9 cellular contexts compared by ENCODE assay signal in the genomic region with DNA sequence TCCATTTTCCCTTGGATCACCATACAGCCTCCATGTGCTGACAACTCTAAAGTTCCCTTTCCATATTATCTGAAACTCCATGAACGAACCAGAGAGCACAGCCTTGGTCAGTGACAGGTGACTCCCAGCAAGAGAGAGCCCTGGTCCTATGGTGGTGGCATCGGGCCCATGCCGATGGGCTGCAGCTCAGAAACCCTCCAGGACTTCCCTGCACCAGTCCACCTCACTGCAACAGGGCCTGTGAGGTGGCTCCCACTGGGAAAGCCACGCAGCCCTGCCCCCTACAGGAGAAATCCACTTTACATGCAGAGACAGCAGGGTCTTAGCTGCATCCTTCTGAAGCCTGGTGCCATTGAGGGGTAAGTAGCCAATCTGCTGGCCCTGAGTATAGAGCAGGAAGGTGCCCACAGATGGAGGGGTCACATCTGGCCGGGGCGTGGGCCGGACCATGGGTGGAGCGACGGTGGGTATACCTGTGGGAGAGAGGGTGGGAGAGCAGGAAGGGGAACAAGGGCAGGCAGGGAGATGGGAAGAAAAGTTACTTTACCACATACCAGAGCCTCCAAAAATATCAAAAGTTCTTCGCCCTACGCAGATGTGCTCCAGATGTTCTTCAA. TPM values are rescaled to one million over a fixed set of nuclear protein-coding genes. Genes with fewer than 3 reads are reported as not detected.
DNase-seq lines count a peak whose midpoint lies in the region; ATAC-seq and TF ChIP-seq lines count a peak whose summit lies in the region.
"Had no signal": no experiment of that assay in that cellular context is flagged by ENCODE, and none has a peak within 500 bp of the region (broad histone marks: within the 10 kb centered on the region; RNA-seq: fewer than 3 reads in every experiment).

No MANE protein-coding gene starts in this region.

- 42 to 55% methylated on average over 11 of the region's 11 CpGs for WGBS in heart right ventricle, 2 donors

- H3K9me3 ChIP-seq in Panc1 (ENCODE audit: control insufficient read depth, insufficient read depth, low read depth, low read length) (no peaks in the 10 kb centered on the region), heart right ventricle (no peaks in the 10 kb centered on the region), upper lobe of right lung (no peaks in the 10 kb centered on the region)

- intact Hi-C loops in Panc1 (cut with micrococcal nuclease; ENCODE audit: unreplicated experiment) = no loop called here
- intact Hi-C loops in heart right ventricle (cut with DNase I) = loop anchor here in 8 of 10 donors (2.0 to 10.0 kb wide), 8 partner anchors 17 to 118 kb away; a partner anchor contains a TSS
- intact Hi-C loops in upper lobe of right lung (cut with DNase I) = no loop called here

- no peaks in the 10 kb centered on the region; the same call in 1 of the 2 replicates for H3K27me3 ChIP-seq in Panc1 (ENCODE audit: control insufficient read depth, insufficient read depth, low read length)
- H3K27me3 ChIP-seq in heart right ventricle = no peaks in the 10 kb centered on the region
- H3K27me3 ChIP-seq in upper lobe of right lung = no peaks in the 10 kb centered on the region

- TF ChIP-seq CTCF in Panc1 (IDR thresholded peaks at IDR 0.05) (peak; percentile 37), heart right ventricle (IDR thresholded peaks at IDR 0.05) (peak in 6 of 9 donors; percentile 23 to 42 (median 32)), upper lobe of right lung (IDR thresholded peaks at IDR 0.05) (peak; percentile 8)

- in situ Hi-C loops in Panc1 (cut with HindIII; ENCODE audit: low pct_unique_long_range_greater_than_20kb, low sequenced_read_pairs) = no loop called here

- peak; percentile 11 for DNase-seq in stimulated activated CD4-positive, alpha-beta T cell treated with anti-CD3 and anti-CD28 coated beads, Interleukin-12 subunit alpha, Interleukin-12 subunit beta, amount 100 ng/mL, for 4 hours
- no peak for DNase-seq in stimulated activated CD4-positive, alpha-beta T cell treated with anti-CD3 and anti-CD28 coated beads, Interleukin-2, amount 100 ng/mL, for 48 hours
- DNase-seq in Panc1 (ENCODE audit: low read depth, low spot score) = no peak
- DNase-seq in heart right ventricle = no peak
- DNase-seq in upper lobe of right lung = no peak
- DNase-seq in germinal center (ENCODE audit: low spot score) = no peak
- DNase-seq in DMS79 (lab: John Stamatoyannopoulos, UW) = no peak
- DNase-seq: naive B cell had no signal

- no TSS peak for BruUV-seq in Panc1 (replicated peaks; lab: Mats Ljungman, UMichigan)

- H3K4me3 ChIP-seq in Panc1 (ENCODE audit: low read depth in 2 of 2, low read length in 2 of 2) (no peak overlapping the region), heart right ventricle (no peak overlapping the region), upper lobe of right lung (no peak overlapping the region)

- no peak overlapping the region for H3K27ac ChIP-seq in Panc1 (ENCODE audit: low read length)
- H3K27ac ChIP-seq in heart right ventricle = peak overlapping the region; percentile 65 to 85 (median 74)
- no peak overlapping the region for H3K27ac ChIP-seq in upper lobe of right lung

- H3K36me3 ChIP-seq in Panc1 (ENCODE audit: control insufficient read depth, insufficient read depth, low read length) (peaks cover 2% of the 10 kb centered on the region), heart right ventricle (peaks cover 0 to 81% (median 31%) of the 10 kb centered on the region in 9 donors), upper lobe of right lung (peaks cover 28% of the 10 kb centered on the region)

- ATAC-seq in Panc1 = peak; percentile 36; the same call in 1 of the 2 replicates
- ATAC-seq in heart right ventricle = peak in 7 of 8 donors; percentile 5 to 45 (median 25)
- peak; percentile 5 for ATAC-seq in upper lobe of right lung
- no peak for ATAC-seq in HG02588 (IDR thresholded peaks at IDR 0.05; ENCODE audit: unreplicated experiment)

- H3K4me1 ChIP-seq in Panc1 (ENCODE audit: control insufficient read depth, insufficient read depth, low read length) (no peaks in the 10 kb centered on the region), heart right ventricle (peaks cover 13 to 97% (median 76%) of the 10 kb centered on the region in 9 donors), upper lobe of right lung (peaks cover 7% of the 10 kb centered on the region)

- POLR2A ChIA-PET in Panc1 (lab: Charles Lee) = no interaction called here

- CTCF ChIA-PET in Panc1 (lab: Charles Lee) = no interaction called here

RNA-seq across cellular contexts. Expression of a gene that starts 24.7 kb away (rescaled TPM):
- total RNA-seq in Panc1 (2021; ENCODE audit: unreplicated experiment) (93.7 TPM), heart right ventricle (100 to 1,000 TPM; 181 to 258 (median 214) TPM), upper lobe of right lung (104 TPM)
- 104 TPM for polyA plus RNA-seq in Panc1 (2012; ENCODE audit: insufficient read length)
- polyA plus RNA-seq in heart right ventricle = 100 to 1,000 TPM; 178 to 276 TPM

RNA-seq across cellular contexts. Expression of a gene that starts 54.8 kb away (rescaled TPM):
- total RNA-seq in Panc1 (2021; ENCODE audit: unreplicated experiment) (0.36 TPM), heart right ventricle (10 to 100 TPM; 26.6 to 66.0 (median 39.2) TPM), upper lobe of right lung (17.9 TPM)
- not detected for polyA plus RNA-seq in Panc1 (2012; ENCODE audit: insufficient read length)
- 10 to 100 TPM; 15.1 to 29.8 TPM for polyA plus RNA-seq in heart right ventricle

Comparison
In these comparisons a context has a peak if more than half of its experiments do, and no peak if none do; other contexts are left out.
1. H3K27ac ChIP-seq: peak in heart right ventricle (10 of 10); none in Panc1 (single experiment) and upper lobe of right lung (single experiment).
2. RNA of a gene that starts 54.8 kb away (total RNA-seq): 26.6 to 66.0 TPM in heart right ventricle and 17.9 TPM in upper lobe of right lung (single experiment); 0.36 TPM in Panc1 (single experiment); every median in the first group is over 10 times any median in the second.
3. intact Hi-C loops: an anchor here in heart right ventricle (2.0 to 10.0 kb wide); none called in Panc1 and upper lobe of right lung.
4. Peak in every context shown above with its lines, with median percentiles within 50 percentile points of each other: CTCF ChIP-seq.